Comparison of ENCODE assay signal across 8 cellular contexts in genomic region chr21:29342394-29342957, GRCh38. TPM values are rescaled to one million over a fixed set of nuclear protein-coding genes. Genes with fewer than 3 reads are reported as not detected.
DNase-seq lines count a peak whose midpoint lies in the region; ATAC-seq and TF ChIP-seq lines count a peak whose summit lies in the region.

No MANE protein-coding gene starts in this region.

- peak overlapping the region; percentile 68 to 76 for H3K27ac Mint-ChIP-seq in natural killer cell treated with Interleukin-12 subunit alpha and Interleukin-12 subunit beta and Interleukin-15 and Interleukin-18, amount 100 ng/mL, for 72 hours
- H3K27ac Mint-ChIP-seq in natural killer cell, result no peak overlapping the region

- H3K27me3 ChIP-seq in muscle layer of duodenum (ENCODE audit: low read depth, low read length), result no peaks in the 10 kb centered on the region
- no peaks in the 10 kb centered on the region for H3K27me3 ChIP-seq in upper lobe of left lung

- peak overlapping the region in 1 of 2 donors; percentile 29 for H3K4me3 ChIP-seq in cardiac fibroblast (replicated peaks in 1 of 2; ENCODE audit: low read depth in 2 of 2, low read length in 2 of 2)
- H3K4me3 ChIP-seq in muscle layer of duodenum (ENCODE audit: low read depth in 1 of 2, low read length in 2 of 2), result peak overlapping the region in 1 of 2 donors; percentile 48
- no peak overlapping the region for H3K4me3 ChIP-seq in upper lobe of left lung

- WGBS in upper lobe of left lung, 2 donors, result 42 to 57% methylated on average over 9 of the region's 9 CpGs

- H3K36me3 ChIP-seq in muscle layer of duodenum (ENCODE audit: control insufficient read depth in 1 of 2, insufficient read depth in 2 of 2, low read length in 2 of 2) (peaks cover 0 to 7% of the 10 kb centered on the region in 2 donors), upper lobe of left lung (no peaks in the 10 kb centered on the region)

- intact Hi-C loops in natural killer cell (cut with micrococcal nuclease), result loop anchor here (10.0 kb wide), 1 partner anchor 78 kb away; no protein-coding TSS in a partner anchor

- H3K4me1 ChIP-seq in muscle layer of duodenum (ENCODE audit: control insufficient read depth in 1 of 2, insufficient read depth in 2 of 2, low read length in 2 of 2) (peaks cover 9 to 40% of the 10 kb centered on the region in 2 donors), upper lobe of left lung (peaks cover 39 to 44% (median 42%) of the 10 kb centered on the region in 4 donors)

- H3K4me3 Mint-ChIP-seq in natural killer cell treated with Interleukin-12 subunit alpha and Interleukin-12 subunit beta and Interleukin-15 and Interleukin-18, amount 100 ng/mL, for 72 hours, result peak overlapping the region; percentile 59
- no peak overlapping the region for H3K4me3 Mint-ChIP-seq in natural killer cell

- H3K27ac ChIP-seq in muscle layer of duodenum (ENCODE audit: low read length) (peak overlapping the region; percentile 17), upper lobe of left lung (peak overlapping the region; percentile 18 to 75 (median 64))

- H3K4me1 Mint-ChIP-seq in natural killer cell treated with Interleukin-12 subunit alpha and Interleukin-12 subunit beta and Interleukin-15 and Interleukin-18, amount 100 ng/mL, for 72 hours (ENCODE audit: low read depth in 2 of 2), result peaks cover 13 to 22% of the 10 kb centered on the region in 2 donors
- peaks cover 5 to 15% of the 10 kb centered on the region in 2 donors for H3K4me1 Mint-ChIP-seq in natural killer cell

- H3K9me3 ChIP-seq in muscle layer of duodenum (ENCODE audit: control insufficient read depth in 1 of 2, low read length in 2 of 2), result no peaks in the 10 kb centered on the region
- no peaks in the 10 kb centered on the region for H3K9me3 ChIP-seq in upper lobe of left lung

- no peak for TF ChIP-seq POLR2A in upper lobe of left lung (IDR thresholded peaks at IDR 0.05)

- H3K36me3 Mint-ChIP-seq in natural killer cell treated with Interleukin-12 subunit alpha and Interleukin-12 subunit beta and Interleukin-15 and Interleukin-18, amount 100 ng/mL, for 72 hours, result no peaks in the 10 kb centered on the region
- H3K36me3 Mint-ChIP-seq in natural killer cell, result no peaks in the 10 kb centered on the region

- H3K27me3 Mint-ChIP-seq in natural killer cell treated with Interleukin-12 subunit alpha and Interleukin-12 subunit beta and Interleukin-15 and Interleukin-18, amount 100 ng/mL, for 72 hours, result no peaks in the 10 kb centered on the region
- no peaks in the 10 kb centered on the region for H3K27me3 Mint-ChIP-seq in natural killer cell (ENCODE audit: low read depth in 2 of 2)

- peak; percentile 75 to 94 for ATAC-seq in natural killer cell treated with Interleukin-12 subunit alpha and Interleukin-12 subunit beta and Interleukin-15 and Interleukin-18, amount 100 ng/mL, for 72 hours
- ATAC-seq in natural killer cell (no peak), upper lobe of left lung (ENCODE audit: low FRiP score in 2 of 2) (peak in 1 of 2 donors; percentile 83)

- no peaks in the 10 kb centered on the region for H3K9me3 Mint-ChIP-seq in natural killer cell treated with Interleukin-12 subunit alpha and Interleukin-12 subunit beta and Interleukin-15 and Interleukin-18, amount 100 ng/mL, for 72 hours
- no peaks in the 10 kb centered on the region for H3K9me3 Mint-ChIP-seq in natural killer cell

- TF ChIP-seq CTCF in natural killer cell (IDR thresholded peaks at IDR 0.05), result no peak
- no peak for TF ChIP-seq CTCF in cardiac fibroblast (IDR thresholded peaks at IDR 0.05; ENCODE audit: low read depth, low read length)
- no peak for TF ChIP-seq CTCF in upper lobe of left lung (IDR thresholded peaks at IDR 0.05)

- DNase-seq in natural killer cell treated with Interleukin-12 subunit alpha and Interleukin-12 subunit beta and Interleukin-15 and Interleukin-18, amount 100 ng/mL, for 72 hours (ENCODE audit: low spot score), result no peak
- DNase-seq in natural killer cell (no peak), NCI-H69 (lab: John Stamatoyannopoulos, UW) (peak; percentile 87), cardiac fibroblast (ENCODE audit: low read depth in 2 of 2) (peak; percentile 93 to 98), upper lobe of left lung (peak; percentile 40 to 58), HuH-7 (ENCODE audit: low spot score) (no peak), RPMI8226 (no peak)

- no peak for TF ChIP-seq EP300 in upper lobe of left lung (IDR thresholded peaks at IDR 0.05)

RNA-seq across cellular contexts. Expression of gene BACH1, which starts 43.8 kb away (rescaled TPM):
- total RNA-seq in natural killer cell treated with Interleukin-12 subunit alpha and Interleukin-12 subunit beta and Interleukin-15 and Interleukin-18, amount 100 ng/mL, for 72 hours, result 10 to 100 TPM; 29.5 to 38.7 TPM
- total RNA-seq in natural killer cell (100 to 1,000 TPM in 1 of 3 donors, 10 to 100 TPM in 2; 74.2 to 111 (median 86.3) TPM), upper lobe of left lung (100 to 1,000 TPM in 2 of 6 donors, 10 to 100 TPM in 4; 41.6 to 119 (median 78.9) TPM)

Comparison
In these comparisons a context has a peak if more than half of its experiments do, and no peak if none do; other contexts are left out.
1. ATAC-seq: peak in natural killer cell treated with Interleukin-12 subunit alpha and Interleukin-12 subunit beta and Interleukin-15 and Interleukin-18, amount 100 ng/mL, for 72 hours (2 of 2); none in natural killer cell (0 of 3).
2. H3K27ac Mint-ChIP-seq: peak in natural killer cell treated with Interleukin-12 subunit alpha and Interleukin-12 subunit beta and Interleukin-15 and Interleukin-18, amount 100 ng/mL, for 72 hours (2 of 2); none in natural killer cell (0 of 2).
3. DNase-seq: peak in NCI-H69 (single experiment), cardiac fibroblast (2 of 2) and upper lobe of left lung (2 of 2); none in natural killer cell treated with Interleukin-12 subunit alpha and Interleukin-12 subunit beta and Interleukin-15 and Interleukin-18, amount 100 ng/mL, for 72 hours (single experiment), natural killer cell (single experiment), HuH-7 (single experiment) and RPMI8226 (single experiment).